ENCODE assay signal across 30 cellular contexts in the genomic region with DNA sequence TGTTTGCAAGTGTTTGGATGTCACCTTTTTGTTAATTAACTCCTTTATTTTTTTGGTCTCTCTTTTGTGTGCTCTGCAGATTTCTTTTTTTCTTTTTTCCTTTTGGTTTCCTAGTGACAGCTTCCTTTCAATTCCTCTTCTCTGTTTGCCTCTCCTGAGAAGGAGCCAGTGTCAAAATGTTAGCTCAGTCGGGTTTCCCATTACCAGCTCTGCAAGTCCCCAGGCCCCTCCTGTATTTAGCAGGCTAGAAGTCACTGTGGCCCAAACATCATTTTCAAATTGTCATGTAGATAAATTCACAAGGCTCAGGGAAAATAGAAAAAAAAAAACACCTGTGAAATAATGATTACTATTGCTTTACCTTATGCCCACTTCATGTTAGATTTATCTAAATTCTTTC.
"Had no signal": no experiment of that assay in that cellular context is flagged by ENCODE, and none has a peak within 500 bp of the region (broad histone marks: within the 10 kb centered on the region; RNA-seq: fewer than 3 reads in every experiment).

No MANE protein-coding gene starts in this region.

- H3K4me1 ChIP-seq: ascending aorta had no signal

- H3K36me3 Mint-ChIP-seq: activated CD4-positive, alpha-beta memory T cell treated with anti-CD3 and anti-CD28 coated beads for 36 hours; activated naive CD4-positive, alpha-beta T cell treated with anti-CD3 and anti-CD28 coated beads, Interleukin-2, amount 10 ng/mL, durations not matched to agents 7 days and 5 days; activated naive CD4-positive, alpha-beta T cell treated with anti-CD3 and anti-CD28 coated beads, Interleukin-2, amount 50 U/mL, for 72 hours; activated naive CD8-positive, alpha-beta T cell treated with anti-CD3 and anti-CD28 coated beads, Interleukin-2, amount 10 ng/mL, durations not matched to agents 7 days and 5 days had no signal

- H3K4me3 ChIP-seq: ascending aorta, coronary artery, dorsolateral prefrontal cortex had no signal

- H3K9me3 ChIP-seq: ascending aorta had no signal

- H3K4me3 Mint-ChIP-seq: activated CD4-positive, alpha-beta memory T cell treated with anti-CD3 and anti-CD28 coated beads for 36 hours; activated CD4-positive, alpha-beta T cell treated with anti-CD3 and anti-CD28 coated beads for 36 hours; activated CD4-positive, alpha-beta T cell treated with anti-CD3 and anti-CD28 coated beads, Interleukin-2, amount 10 ng/mL, durations not matched to agents 24 days and 14 days; activated CD8-positive, alpha-beta T cell treated with anti-CD3 and anti-CD28 coated beads, Interleukin-2, amount 10 ng/mL, durations not matched to agents 7 days and 5 days; activated naive CD4-positive, alpha-beta T cell treated with anti-CD3 and anti-CD28 coated beads, Interleukin-2, amount 10 ng/mL, durations not matched to agents 7 days and 5 days; activated naive CD8-positive, alpha-beta T cell treated with anti-CD3 and anti-CD28 coated beads, Interleukin-2, amount 10 ng/mL, durations not matched to agents 7 days and 5 days; activated T-cell treated with anti-CD3 and anti-CD28 coated beads, Interleukin-2, amount 50 U/mL, for 24 hours; activated T-cell treated with anti-CD3 and anti-CD28 coated beads, Interleukin-2, amount 50 U/mL, for 72 hours; central memory CD8-positive, alpha-beta T cell; dendritic cell treated with granulocyte-macrophage colony-stimulating factor and Interleukin-4, amounts not matched to agents 40 ng/mL and 50 ng/mL, for 4 days; endodermal cell; T-helper 17 cell; T-helper 2 cell treated with Interferon-gamma antibody and Interleukin-4, amounts not matched to agents 5 μg/mL and 100 μg/mL, for 36 hours had no signal

- H3K27ac Mint-ChIP-seq: activated CD4-positive, alpha-beta memory T cell treated with anti-CD3 and anti-CD28 coated beads for 36 hours; activated CD4-positive, alpha-beta T cell treated with anti-CD3 and anti-CD28 coated beads for 36 hours; activated CD4-positive, alpha-beta T cell treated with anti-CD3 and anti-CD28 coated beads, Interleukin-2, amount 10 ng/mL, durations not matched to agents 24 days and 14 days; activated CD8-positive, alpha-beta T cell treated with anti-CD3 and anti-CD28 coated beads, Interleukin-2, amount 10 ng/mL, durations not matched to agents 7 days and 5 days; activated naive CD4-positive, alpha-beta T cell treated with anti-CD3 and anti-CD28 coated beads, Interleukin-2, amount 10 ng/mL, durations not matched to agents 7 days and 5 days; activated naive CD4-positive, alpha-beta T cell treated with anti-CD3 and anti-CD28 coated beads, Interleukin-2, amount 50 U/mL, for 72 hours; activated naive CD8-positive, alpha-beta T cell treated with anti-CD3 and anti-CD28 coated beads, Interleukin-2, amount 10 ng/mL, durations not matched to agents 7 days and 5 days; activated T-cell treated with anti-CD3 and anti-CD28 coated beads, Interleukin-2, amount 50 U/mL, for 24 hours; activated T-cell treated with anti-CD3 and anti-CD28 coated beads, Interleukin-2, amount 50 U/mL, for 72 hours; dendritic cell treated with granulocyte-macrophage colony-stimulating factor and Interleukin-4, amounts not matched to agents 40 ng/mL and 50 ng/mL, for 4 days; endodermal cell; T-helper 17 cell; T-helper 2 cell treated with Interferon-gamma antibody and Interleukin-4, amounts not matched to agents 5 μg/mL and 100 μg/mL, for 36 hours had no signal

- DNase-seq: activated CD4-positive, alpha-beta memory T cell treated with anti-CD3 and anti-CD28 coated beads for 36 hours; activated CD4-positive, alpha-beta T cell treated with anti-CD3 and anti-CD28 coated beads for 36 hours; activated CD4-positive, alpha-beta T cell treated with anti-CD3 and anti-CD28 coated beads, Interleukin-2, amount 10 ng/mL, durations not matched to agents 24 days and 14 days; activated CD4-positive, CD25-positive, alpha-beta regulatory T cell; activated CD4-positive, CD25-positive, alpha-beta regulatory T cell treated with anti-CD3 and anti-CD28 coated beads, Interleukin-2, amount 50 U/mL, for 72 hours; activated CD8-positive, alpha-beta memory T cell treated with anti-CD3 and anti-CD28 coated beads, Interleukin-2, amount 50 U/mL, for 48 hours; activated CD8-positive, alpha-beta T cell treated with anti-CD3 and anti-CD28 coated beads, Interleukin-2, amount 10 ng/mL, durations not matched to agents 7 days and 5 days; activated gamma-delta T cell; activated naive CD4-positive, alpha-beta T cell; activated naive CD4-positive, alpha-beta T cell treated with anti-CD3 and anti-CD28 coated beads, Interleukin-2, amount 10 ng/mL, durations not matched to agents 7 days and 5 days; activated naive CD8-positive, alpha-beta T cell treated with anti-CD3 and anti-CD28 coated beads, Interleukin-2, amount 10 ng/mL, durations not matched to agents 7 days and 5 days; activated T-cell treated with anti-CD3 and anti-CD28 coated beads for 4 hours; activated T-cell treated with anti-CD3 and anti-CD28 coated beads, Interleukin-2, amount 50 U/mL, for 24 hours; activated T-cell treated with anti-CD3 and anti-CD28 coated beads, Interleukin-2, amount 50 U/mL, for 72 hours; brain microvascular endothelial cell; dorsolateral prefrontal cortex; effector memory CD4-positive, alpha-beta T cell; endodermal cell; foreskin fibroblast; T-helper 1 cell; T-helper 17 cell; T1000; WERI-Rb-1 had no signal

- H3K27ac ChIP-seq: ascending aorta, brain microvascular endothelial cell, coronary artery, dorsolateral prefrontal cortex, WERI-Rb-1 had no signal

- H3K4me1 Mint-ChIP-seq: activated CD4-positive, alpha-beta T cell treated with anti-CD3 and anti-CD28 coated beads for 36 hours; activated CD4-positive, alpha-beta T cell treated with anti-CD3 and anti-CD28 coated beads, Interleukin-2, amount 10 ng/mL, durations not matched to agents 24 days and 14 days; activated naive CD4-positive, alpha-beta T cell treated with anti-CD3 and anti-CD28 coated beads, Interleukin-2, amount 10 ng/mL, durations not matched to agents 7 days and 5 days; activated naive CD8-positive, alpha-beta T cell treated with anti-CD3 and anti-CD28 coated beads, Interleukin-2, amount 10 ng/mL, durations not matched to agents 7 days and 5 days; central memory CD8-positive, alpha-beta T cell; T-helper 17 cell had no signal

- H3K27me3 ChIP-seq: ascending aorta, brain microvascular endothelial cell had no signal

- H3K27me3 Mint-ChIP-seq: activated CD4-positive, alpha-beta memory T cell treated with anti-CD3 and anti-CD28 coated beads for 36 hours; activated CD4-positive, alpha-beta T cell treated with anti-CD3 and anti-CD28 coated beads for 36 hours; activated CD4-positive, alpha-beta T cell treated with anti-CD3 and anti-CD28 coated beads, Interleukin-2, amount 10 ng/mL, durations not matched to agents 24 days and 14 days; activated naive CD4-positive, alpha-beta T cell treated with anti-CD3 and anti-CD28 coated beads, Interleukin-2, amount 10 ng/mL, durations not matched to agents 7 days and 5 days; activated naive CD8-positive, alpha-beta T cell treated with anti-CD3 and anti-CD28 coated beads, Interleukin-2, amount 10 ng/mL, durations not matched to agents 7 days and 5 days; activated T-cell treated with anti-CD3 and anti-CD28 coated beads, Interleukin-2, amount 50 U/mL, for 24 hours; central memory CD8-positive, alpha-beta T cell; dendritic cell treated with granulocyte-macrophage colony-stimulating factor and Interleukin-4, amounts not matched to agents 40 ng/mL and 50 ng/mL, for 4 days; T-helper 17 cell had no signal

- H3K36me3 ChIP-seq: ascending aorta, brain microvascular endothelial cell, WERI-Rb-1 had no signal

- ATAC-seq: activated CD4-positive, alpha-beta T cell treated with anti-CD3 and anti-CD28 coated beads for 36 hours; activated CD8-positive, alpha-beta T cell treated with anti-CD3 and anti-CD28 coated beads, Interleukin-2, amount 10 ng/mL, durations not matched to agents 7 days and 5 days; activated naive CD4-positive, alpha-beta T cell treated with anti-CD3 and anti-CD28 coated beads, Interleukin-2, amount 50 U/mL, for 72 hours; activated T-cell treated with anti-CD3 and anti-CD28 coated beads, Interleukin-2, amount 50 U/mL, for 72 hours; esophagus mucosa; T-helper 17 cell had no signal
